Comparison of ENCODE assay signal across 9 cellular contexts in genomic region chr12:54358945-54359761, GRCh38. TPM values are rescaled to one million over a fixed set of nuclear protein-coding genes. Genes with fewer than 3 reads are reported as not detected.
DNase-seq lines count a peak whose midpoint lies in the region; ATAC-seq, FAIRE-seq and TF ChIP-seq lines count a peak whose summit lies in the region.
"Had no signal": no experiment of that assay in that cellular context is flagged by ENCODE, and none has a peak within 500 bp of the region (broad histone marks: within the 10 kb centered on the region; RNA-seq: fewer than 3 reads in every experiment).

No MANE protein-coding gene starts in this region.

- POLR2A ChIA-PET in HepG2 (lab: Yijun Ruan, JAX) = interaction anchor here (0.6 to 4.4 kb wide), 23 partner anchors 9 to 173 kb away, joined by 3 to 53 read pairs (median 5); partner anchors contain the start of genes CBX5, COPZ1, HNRNPA1 and NFE2

- in situ Hi-C loops in HepG2 (cut with HindIII; ENCODE audit: extremely low pct_ligation_motif_present, low pct_unique_long_range_greater_than_20kb) = no loop called here

- ATAC-seq in GM19351 (IDR thresholded peaks at IDR 0.05; ENCODE audit: unreplicated experiment) (peak; percentile 99), HG03469 (IDR thresholded peaks at IDR 0.05; ENCODE audit: unreplicated experiment) (peak; percentile 93), HepG2 (peak; percentile 95)

- DNase-seq in NCI-H526 (lab: John Stamatoyannopoulos, UW) (peak; percentile 99), dermis blood vessel endothelial cell (peak; percentile 100), HepG2 (ENCODE audit: low spot score) (peak; percentile 98)
- DNase-seq in activated CD4-positive, alpha-beta T cell treated with anti-CD3 and anti-CD28 coated beads, Interleukin-2, amount 10 ng/mL, durations not matched to agents 24 days and 14 days = peak; percentile 98
- DNase-seq in stimulated activated CD4-positive, alpha-beta T cell treated with anti-CD3 and anti-CD28 coated beads, Interleukin-2, amount 100 ng/mL, for 48 hours = peak; percentile 78 to 89

- peak in 1 of 2 experiments; percentile 41; a peak in 1 of 4 replicates for TF ChIP-seq EP300 in HepG2 (IDR thresholded peaks at IDR 0.05; ENCODE audit: low read depth in 2 of 2, low read length in 2 of 2)
- TF ChIP-seq EP300 in HepG2 (CRISPR knock-in tag; IDR thresholded peaks at IDR 0.05; ENCODE audit: borderline replicate concordance) = no peak

- no peak for TF ChIP-seq RAD21 in HepG2 (CRISPR knock-in tag; IDR thresholded peaks at IDR 0.05)

- WGBS in HepG2 (ENCODE audit: low lambda C conversion rate) = 2% methylated on average over 35 of the region's 40 CpGs

- H3K9ac ChIP-seq in BLaER1 treated with 17β-estradiol and CSF1 and Interleukin-3, amounts not matched to agents 10 nM and 100 nM = peak overlapping the region; percentile 84 to 92 (median 88)
- H3K9ac ChIP-seq in HepG2 (ENCODE audit: insufficient read depth, low read depth, low read length) = peak overlapping the region; percentile 66

- H3K4me1 Mint-ChIP-seq in activated CD4-positive, alpha-beta T cell treated with anti-CD3 and anti-CD28 coated beads, Interleukin-2, amount 10 ng/mL, durations not matched to agents 24 days and 14 days = peaks cover 28% of the 10 kb centered on the region

- H3K36me3 Mint-ChIP-seq in activated CD4-positive, alpha-beta T cell treated with anti-CD3 and anti-CD28 coated beads, Interleukin-2, amount 10 ng/mL, durations not matched to agents 24 days and 14 days (ENCODE audit: low read depth) = peaks cover 3% of the 10 kb centered on the region

- H3K9me3 ChIP-seq in BLaER1 treated with 17β-estradiol and CSF1 and Interleukin-3, amounts not matched to agents 10 nM and 100 nM (replicated peaks in 1 of 11) = peaks cover 0 to 16% (median 0%) of the 10 kb centered on the region in 11 experiments; a peak in 8 of 22 replicates
- no peaks in the 10 kb centered on the region for H3K9me3 ChIP-seq in HepG2 (ENCODE audit: low read length)

- intact Hi-C loops in activated CD4-positive, alpha-beta T cell treated with anti-CD3 and anti-CD28 coated beads, Interleukin-2, amount 10 ng/mL, durations not matched to agents 24 days and 14 days (cut with micrococcal nuclease) = loop anchor here (1.0 kb wide), 3 partner anchors 34 to 139 kb away; partner anchors contain the start of genes CBX5, COPZ1 and HNRNPA1
- intact Hi-C loops in HepG2 (cut with micrococcal nuclease; ENCODE audit: unreplicated experiment) = loop anchor here (1.0 to 2.0 kb wide), 3 partner anchors 22 to 65 kb away; partner anchors contain the start of gene COPZ1

- peaks cover 51 to 73% (median 68%) of the 10 kb centered on the region in 10 experiments for H3K4me1 ChIP-seq in BLaER1 treated with 17β-estradiol and CSF1 and Interleukin-3, amounts not matched to agents 10 nM and 100 nM
- peaks cover 42% of the 10 kb centered on the region for H3K4me1 ChIP-seq in HepG2 (ENCODE audit: insufficient read depth, low read length)

- H3K4me3 Mint-ChIP-seq in activated CD4-positive, alpha-beta T cell treated with anti-CD3 and anti-CD28 coated beads, Interleukin-2, amount 10 ng/mL, durations not matched to agents 24 days and 14 days = no peak overlapping the region

- H3K27ac ChIP-seq in BLaER1 treated with 17β-estradiol and CSF1 and Interleukin-3, amounts not matched to agents 10 nM and 100 nM = peak overlapping the region; percentile 85 to 96 (median 92)
- H3K27ac ChIP-seq in HepG2 (ENCODE audit: extremely low read length, insufficient read depth, low read length) = peak overlapping the region; percentile 52

- peaks cover 0 to 57% (median 21%) of the 10 kb centered on the region in 11 experiments; a peak in 13 of 22 replicates for H4K20me1 ChIP-seq in BLaER1 treated with 17β-estradiol and CSF1 and Interleukin-3, amounts not matched to agents 10 nM and 100 nM
- no peaks in the 10 kb centered on the region for H4K20me1 ChIP-seq in HepG2 (ENCODE audit: insufficient read depth, low read length)

- peak overlapping the region; percentile 99 for H2AFZ ChIP-seq in HepG2 (ENCODE audit: low read length)

- no peaks in the 10 kb centered on the region for H3K27me3 Mint-ChIP-seq in activated CD4-positive, alpha-beta T cell treated with anti-CD3 and anti-CD28 coated beads, Interleukin-2, amount 10 ng/mL, durations not matched to agents 24 days and 14 days

- peak; percentile 98 for FAIRE-seq in HepG2 (lab: Jason Lieb, UNC)
- FAIRE-seq: colon had no signal

- no peaks in the 10 kb centered on the region for H3K27me3 ChIP-seq in BLaER1 treated with 17β-estradiol and CSF1 and Interleukin-3, amounts not matched to agents 10 nM and 100 nM
- H3K27me3 ChIP-seq in HepG2 (ENCODE audit: control insufficient read depth in 1 of 2, insufficient read depth in 2 of 2, low read length in 2 of 2) = no peaks in the 10 kb centered on the region; a peak in 1 of 5 replicates

- BruUV-seq in HepG2 (replicated peaks; lab: Mats Ljungman, UMichigan) = no TSS peak

- peak in 1 of 2 experiments; percentile 41 for TF ChIP-seq POLR2A in HepG2 (IDR thresholded peaks at IDR 0.05; ENCODE audit: insufficient read depth in 1 of 2, low read depth in 2 of 2, low read length in 2 of 2)

- peak overlapping the region; percentile 62 to 99 (median 76) for H3K4me3 ChIP-seq in BLaER1 treated with 17β-estradiol and CSF1 and Interleukin-3, amounts not matched to agents 10 nM and 100 nM
- H3K4me3 ChIP-seq in HepG2 (replicated peaks in 1 of 3; ENCODE audit: insufficient read depth in 1 of 3, low read depth in 2 of 3, low read length in 3 of 3) = peak overlapping the region; percentile 75 to 81 (median 78)

- H3K4me2 ChIP-seq in BLaER1 treated with 17β-estradiol and CSF1 and Interleukin-3, amounts not matched to agents 10 nM and 100 nM = peak overlapping the region; percentile 85 to 100 (median 98)
- H3K4me2 ChIP-seq in HepG2 (ENCODE audit: low read depth, low read length) = peak overlapping the region; percentile 94

- no peak for TF ChIP-seq CTCF in HepG2 (CRISPR knock-in tag; IDR thresholded peaks at IDR 0.05)

- CTCF ChIA-PET in HepG2 (lab: Yijun Ruan, JAX; ENCODE audit: low intra/inter-chr PET ratio, low total read pairs) = interaction anchor here (1.5 to 3.5 kb wide), 3 partner anchors 9 to 139 kb away, joined by 4 to 40 read pairs (median 22); no protein-coding TSS in a partner anchor

- H3K9me3 Mint-ChIP-seq in activated CD4-positive, alpha-beta T cell treated with anti-CD3 and anti-CD28 coated beads, Interleukin-2, amount 10 ng/mL, durations not matched to agents 24 days and 14 days = no peaks in the 10 kb centered on the region

- no peaks in the 10 kb centered on the region for H3K79me2 ChIP-seq in HepG2 (ENCODE audit: insufficient read depth, low read length)

- no peak overlapping the region for H3K27ac Mint-ChIP-seq in activated CD4-positive, alpha-beta T cell treated with anti-CD3 and anti-CD28 coated beads, Interleukin-2, amount 10 ng/mL, durations not matched to agents 24 days and 14 days

- H3K36me3 ChIP-seq in BLaER1 treated with 17β-estradiol and CSF1 and Interleukin-3, amounts not matched to agents 10 nM and 100 nM = peaks cover 0 to 53% (median 27%) of the 10 kb centered on the region in 11 experiments; a peak in 20 of 22 replicates
- H3K36me3 ChIP-seq in HepG2 (replicated peaks in 1 of 2; ENCODE audit: control insufficient read depth in 1 of 2, insufficient read depth in 2 of 2, low read length in 2 of 2) = no peaks in the 10 kb centered on the region

RNA-seq across cellular contexts. Expression of gene GPR84, which starts 5.1 kb away (rescaled TPM):
- total RNA-seq in activated CD4-positive, alpha-beta T cell treated with anti-CD3 and anti-CD28 coated beads, Interleukin-2, amount 10 ng/mL, durations not matched to agents 24 days and 14 days = 1.5 TPM in 2 replicates
- total RNA-seq in dermis blood vessel endothelial cell (under 0.01 and 0.05 TPM in 2 replicates), HepG2 (2016; rRNA removed; fragmentation: Illumina TruSeq; extraction: Trizol) (not detected in 2 replicates)
- total RNA-seq in HepG2 (2016; cell fraction: cytosol; rRNA removed; fragmentation: Illumina TruSeq; extraction: Trizol; ENCODE audit: low read depth) = not detected in 2 replicates
- total RNA-seq in HepG2 (2016; cell fraction: insoluble cytoplasmic fraction; rRNA removed; fragmentation: Illumina TruSeq; extraction: Trizol) = not detected in 2 replicates
- not detected in 2 replicates for total RNA-seq in HepG2 (2016; cell fraction: membrane; rRNA removed; fragmentation: Illumina TruSeq; extraction: Trizol)
- not detected in 2 replicates for total RNA-seq in HepG2 (2016; cell fraction: nucleus; rRNA removed; fragmentation: Illumina TruSeq; extraction: Trizol)
- not detected in 2 replicates for polyA plus RNA-seq in HepG2 (2011; rRNA removed)
- not detected in 2 replicates for polyA plus RNA-seq in HepG2 (2011; cell fraction: cytosol; rRNA removed)
- polyA plus RNA-seq in HepG2 (2011; cell fraction: nucleus; rRNA removed) = not detected in 2 replicates
- not detected in 2 replicates for polyA plus RNA-seq in HepG2 (2012)
- polyA plus RNA-seq in HepG2 (2016; cell fraction: cytosol; fragmentation: Illumina TruSeq; extraction: Trizol; ENCODE audit: low read depth) = not detected in 2 replicates
- polyA plus RNA-seq in HepG2 (2016; cell fraction: insoluble cytoplasmic fraction; fragmentation: Illumina TruSeq; extraction: Trizol; ENCODE audit: low read depth) = not detected in 2 replicates
- polyA plus RNA-seq in HepG2 (2016; cell fraction: membrane; fragmentation: Illumina TruSeq; extraction: Trizol; ENCODE audit: low read depth) = not detected in 2 replicates
- not detected in 2 replicates for polyA plus RNA-seq in HepG2 (2016; cell fraction: nucleus; fragmentation: Illumina TruSeq; extraction: Trizol; ENCODE audit: insufficient read depth, low read depth)
- polyA minus RNA-seq in HepG2 (2011; rRNA and poly(A)+ RNA removed; ENCODE audit: low replicate concordance) = not detected in 2 replicates
- not detected in 2 replicates for polyA minus RNA-seq in HepG2 (2011; cell fraction: cytosol; rRNA and poly(A)+ RNA removed)
- polyA minus RNA-seq in HepG2 (2011; cell fraction: nucleus; rRNA and poly(A)+ RNA removed) = not detected in 2 replicates

RNA-seq across cellular contexts. Expression of gene ZNF385A, which starts 25.4 kb away (rescaled TPM):
- 0.84 and 1.2 TPM in 2 replicates for total RNA-seq in activated CD4-positive, alpha-beta T cell treated with anti-CD3 and anti-CD28 coated beads, Interleukin-2, amount 10 ng/mL, durations not matched to agents 24 days and 14 days
- 2.2 and 4.0 TPM in 2 replicates for total RNA-seq in dermis blood vessel endothelial cell
- total RNA-seq in HepG2 (2016; rRNA removed; fragmentation: Illumina TruSeq; extraction: Trizol) = 0.44 and 0.49 TPM in 2 replicates
- total RNA-seq in HepG2 (2016; cell fraction: cytosol; rRNA removed; fragmentation: Illumina TruSeq; extraction: Trizol; ENCODE audit: low read depth) = 0.30 and 0.53 TPM in 2 replicates
- total RNA-seq in HepG2 (2016; cell fraction: insoluble cytoplasmic fraction; rRNA removed; fragmentation: Illumina TruSeq; extraction: Trizol) = 0.26 and 0.39 TPM in 2 replicates
- 1.4 and 1.8 TPM in 2 replicates for total RNA-seq in HepG2 (2016; cell fraction: membrane; rRNA removed; fragmentation: Illumina TruSeq; extraction: Trizol)
- total RNA-seq in HepG2 (2016; cell fraction: nucleus; rRNA removed; fragmentation: Illumina TruSeq; extraction: Trizol) = 0.44 and 0.93 TPM in 2 replicates
- polyA plus RNA-seq in HepG2 (2011; rRNA removed) = 0.31 and 0.67 TPM in 2 replicates
- polyA plus RNA-seq in HepG2 (2011; cell fraction: cytosol; rRNA removed) = 0.23 and 0.43 TPM in 2 replicates
- polyA plus RNA-seq in HepG2 (2011; cell fraction: nucleus; rRNA removed) = 0.56 and 0.66 TPM in 2 replicates
- 1.2 and 1.3 TPM in 2 replicates for polyA plus RNA-seq in HepG2 (2012)
- 3.9 and 4.1 TPM in 2 replicates for polyA plus RNA-seq in HepG2 (2016; cell fraction: cytosol; fragmentation: Illumina TruSeq; extraction: Trizol; ENCODE audit: low read depth)
- 2.8 and 3.3 TPM in 2 replicates for polyA plus RNA-seq in HepG2 (2016; cell fraction: insoluble cytoplasmic fraction; fragmentation: Illumina TruSeq; extraction: Trizol; ENCODE audit: low read depth)
- 8.1 and 9.0 TPM in 2 replicates for polyA plus RNA-seq in HepG2 (2016; cell fraction: membrane; fragmentation: Illumina TruSeq; extraction: Trizol; ENCODE audit: low read depth)
- polyA plus RNA-seq in HepG2 (2016; cell fraction: nucleus; fragmentation: Illumina TruSeq; extraction: Trizol; ENCODE audit: insufficient read depth, low read depth) = 2.5 and 4.2 TPM in 2 replicates
- 0.50 and 6.8 TPM in 2 replicates for polyA minus RNA-seq in HepG2 (2011; rRNA and poly(A)+ RNA removed; ENCODE audit: low replicate concordance)
- 0.70 and 1.5 TPM in 2 replicates for polyA minus RNA-seq in HepG2 (2011; cell fraction: cytosol; rRNA and poly(A)+ RNA removed)
- not detected in 2 replicates for polyA minus RNA-seq in HepG2 (2011; cell fraction: nucleus; rRNA and poly(A)+ RNA removed)

RNA-seq across cellular contexts. Expression of gene COPZ1, which starts 34.2 kb away (rescaled TPM):
- 116 and 121 TPM in 2 replicates for total RNA-seq in activated CD4-positive, alpha-beta T cell treated with anti-CD3 and anti-CD28 coated beads, Interleukin-2, amount 10 ng/mL, durations not matched to agents 24 days and 14 days
- total RNA-seq in dermis blood vessel endothelial cell (111 and 159 TPM in 2 replicates), HepG2 (2016; rRNA removed; fragmentation: Illumina TruSeq; extraction: Trizol) (125 and 201 TPM in 2 replicates)
- total RNA-seq in HepG2 (2016; cell fraction: cytosol; rRNA removed; fragmentation: Illumina TruSeq; extraction: Trizol; ENCODE audit: low read depth) = 20.4 and 22.6 TPM in 2 replicates
- total RNA-seq in HepG2 (2016; cell fraction: insoluble cytoplasmic fraction; rRNA removed; fragmentation: Illumina TruSeq; extraction: Trizol) = 123 and 217 TPM in 2 replicates
- 45.5 and 48.0 TPM in 2 replicates for total RNA-seq in HepG2 (2016; cell fraction: membrane; rRNA removed; fragmentation: Illumina TruSeq; extraction: Trizol)
- total RNA-seq in HepG2 (2016; cell fraction: nucleus; rRNA removed; fragmentation: Illumina TruSeq; extraction: Trizol) = 42.3 and 53.2 TPM in 2 replicates
- polyA plus RNA-seq in HepG2 (2011; rRNA removed) = 134 and 184 TPM in 2 replicates
- 121 and 141 TPM in 2 replicates for polyA plus RNA-seq in HepG2 (2011; cell fraction: cytosol; rRNA removed)
- 41.8 and 48.0 TPM in 2 replicates for polyA plus RNA-seq in HepG2 (2011; cell fraction: nucleus; rRNA removed)
- 118 and 217 TPM in 2 replicates for polyA plus RNA-seq in HepG2 (2012)
- polyA plus RNA-seq in HepG2 (2016; cell fraction: cytosol; fragmentation: Illumina TruSeq; extraction: Trizol; ENCODE audit: low read depth) = 37.1 and 37.6 TPM in 2 replicates
- 312 and 355 TPM in 2 replicates for polyA plus RNA-seq in HepG2 (2016; cell fraction: insoluble cytoplasmic fraction; fragmentation: Illumina TruSeq; extraction: Trizol; ENCODE audit: low read depth)
- polyA plus RNA-seq in HepG2 (2016; cell fraction: membrane; fragmentation: Illumina TruSeq; extraction: Trizol; ENCODE audit: low read depth) = 61.8 and 63.8 TPM in 2 replicates
- polyA plus RNA-seq in HepG2 (2016; cell fraction: nucleus; fragmentation: Illumina TruSeq; extraction: Trizol; ENCODE audit: insufficient read depth, low read depth) = 112 and 113 TPM in 2 replicates
- polyA minus RNA-seq in HepG2 (2011; rRNA and poly(A)+ RNA removed; ENCODE audit: low replicate concordance) = 102 and 206 TPM in 2 replicates
- polyA minus RNA-seq in HepG2 (2011; cell fraction: cytosol; rRNA and poly(A)+ RNA removed) = 105 and 134 TPM in 2 replicates
- 37.2 and 53.7 TPM in 2 replicates for polyA minus RNA-seq in HepG2 (2011; cell fraction: nucleus; rRNA and poly(A)+ RNA removed)

RNA-seq across cellular contexts. Expression of gene NFE2, which starts 58.3 kb away (rescaled TPM):
- total RNA-seq in activated CD4-positive, alpha-beta T cell treated with anti-CD3 and anti-CD28 coated beads, Interleukin-2, amount 10 ng/mL, durations not matched to agents 24 days and 14 days = not detected in 2 replicates
- total RNA-seq in dermis blood vessel endothelial cell = not detected in 2 replicates
- total RNA-seq in HepG2 (2016; rRNA removed; fragmentation: Illumina TruSeq; extraction: Trizol) = 7.8 and 8.5 TPM in 2 replicates
- total RNA-seq in HepG2 (2016; cell fraction: cytosol; rRNA removed; fragmentation: Illumina TruSeq; extraction: Trizol; ENCODE audit: low read depth) = 2.9 and 3.4 TPM in 2 replicates
- total RNA-seq in HepG2 (2016; cell fraction: insoluble cytoplasmic fraction; rRNA removed; fragmentation: Illumina TruSeq; extraction: Trizol) = 7.5 and 8.1 TPM in 2 replicates
- total RNA-seq in HepG2 (2016; cell fraction: membrane; rRNA removed; fragmentation: Illumina TruSeq; extraction: Trizol) = 6.2 and 6.6 TPM in 2 replicates
- total RNA-seq in HepG2 (2016; cell fraction: nucleus; rRNA removed; fragmentation: Illumina TruSeq; extraction: Trizol) = 5.7 and 6.3 TPM in 2 replicates
- polyA plus RNA-seq in HepG2 (2011; rRNA removed) = 4.1 and 4.5 TPM in 2 replicates
- 2.5 and 3.0 TPM in 2 replicates for polyA plus RNA-seq in HepG2 (2011; cell fraction: cytosol; rRNA removed)
- polyA plus RNA-seq in HepG2 (2011; cell fraction: nucleus; rRNA removed) = 3.5 and 3.8 TPM in 2 replicates
- 1.3 and 1.8 TPM in 2 replicates for polyA plus RNA-seq in HepG2 (2012)
- polyA plus RNA-seq in HepG2 (2016; cell fraction: cytosol; fragmentation: Illumina TruSeq; extraction: Trizol; ENCODE audit: low read depth) = 1.9 and 3.1 TPM in 2 replicates
- 10.3 and 10.9 TPM in 2 replicates for polyA plus RNA-seq in HepG2 (2016; cell fraction: insoluble cytoplasmic fraction; fragmentation: Illumina TruSeq; extraction: Trizol; ENCODE audit: low read depth)
- 3.7 and 4.5 TPM in 2 replicates for polyA plus RNA-seq in HepG2 (2016; cell fraction: membrane; fragmentation: Illumina TruSeq; extraction: Trizol; ENCODE audit: low read depth)
- polyA plus RNA-seq in HepG2 (2016; cell fraction: nucleus; fragmentation: Illumina TruSeq; extraction: Trizol; ENCODE audit: insufficient read depth, low read depth) = 11.6 and 14.3 TPM in 2 replicates
- 1.7 and 3.8 TPM in 2 replicates for polyA minus RNA-seq in HepG2 (2011; rRNA and poly(A)+ RNA removed; ENCODE audit: low replicate concordance)
- 0.49 and 2.3 TPM in 2 replicates for polyA minus RNA-seq in HepG2 (2011; cell fraction: cytosol; rRNA and poly(A)+ RNA removed)
- polyA minus RNA-seq in HepG2 (2011; cell fraction: nucleus; rRNA and poly(A)+ RNA removed) = 1.0 and 1.7 TPM in 2 replicates

RNA-seq across cellular contexts. Expression of gene ITGA5, which starts 59.9 kb away (rescaled TPM):
- 43.9 and 48.0 TPM in 2 replicates for total RNA-seq in activated CD4-positive, alpha-beta T cell treated with anti-CD3 and anti-CD28 coated beads, Interleukin-2, amount 10 ng/mL, durations not matched to agents 24 days and 14 days
- total RNA-seq in dermis blood vessel endothelial cell (567 and 846 TPM in 2 replicates), HepG2 (2016; rRNA removed; fragmentation: Illumina TruSeq; extraction: Trizol) (0.20 and 0.28 TPM in 2 replicates)
- not detected in 2 replicates for total RNA-seq in HepG2 (2016; cell fraction: cytosol; rRNA removed; fragmentation: Illumina TruSeq; extraction: Trizol; ENCODE audit: low read depth)
- 0.17 TPM in 1 of 2 replicates, not detected in the other for total RNA-seq in HepG2 (2016; cell fraction: insoluble cytoplasmic fraction; rRNA removed; fragmentation: Illumina TruSeq; extraction: Trizol)
- total RNA-seq in HepG2 (2016; cell fraction: membrane; rRNA removed; fragmentation: Illumina TruSeq; extraction: Trizol) = 0.34 TPM in 1 of 2 replicates, not detected in the other
- total RNA-seq in HepG2 (2016; cell fraction: nucleus; rRNA removed; fragmentation: Illumina TruSeq; extraction: Trizol) = 0.28 and 0.78 TPM in 2 replicates
- polyA plus RNA-seq in HepG2 (2011; rRNA removed) = 0.40 and 0.52 TPM in 2 replicates
- polyA plus RNA-seq in HepG2 (2011; cell fraction: cytosol; rRNA removed) = 0.18 and 0.23 TPM in 2 replicates
- polyA plus RNA-seq in HepG2 (2011; cell fraction: nucleus; rRNA removed) = 0.45 and 0.80 TPM in 2 replicates
- 0.12 TPM in 1 of 2 replicates, not detected in the other for polyA plus RNA-seq in HepG2 (2012)
- polyA plus RNA-seq in HepG2 (2016; cell fraction: cytosol; fragmentation: Illumina TruSeq; extraction: Trizol; ENCODE audit: low read depth) = not detected in 2 replicates
- polyA plus RNA-seq in HepG2 (2016; cell fraction: insoluble cytoplasmic fraction; fragmentation: Illumina TruSeq; extraction: Trizol; ENCODE audit: low read depth) = 0.04 and 0.12 TPM in 2 replicates
- not detected in 2 replicates for polyA plus RNA-seq in HepG2 (2016; cell fraction: membrane; fragmentation: Illumina TruSeq; extraction: Trizol; ENCODE audit: low read depth)
- 0.46 and 0.53 TPM in 2 replicates for polyA plus RNA-seq in HepG2 (2016; cell fraction: nucleus; fragmentation: Illumina TruSeq; extraction: Trizol; ENCODE audit: insufficient read depth, low read depth)
- polyA minus RNA-seq in HepG2 (2011; rRNA and poly(A)+ RNA removed; ENCODE audit: low replicate concordance) = 0.34 and 75.5 TPM in 2 replicates
- polyA minus RNA-seq in HepG2 (2011; cell fraction: cytosol; rRNA and poly(A)+ RNA removed) = 0.53 and 0.99 TPM in 2 replicates
- polyA minus RNA-seq in HepG2 (2011; cell fraction: nucleus; rRNA and poly(A)+ RNA removed) = 0.52 and 1.2 TPM in 2 replicates

Comparison
In these comparisons a context has a peak if more than half of its experiments do, and no peak if none do; other contexts are left out.
1. Peak in every context shown above with its lines: DNase-seq, ATAC-seq, H3K4me3 ChIP-seq and H3K27ac ChIP-seq.